9 cellular contexts compared by ENCODE assay signal in the genomic region with DNA sequence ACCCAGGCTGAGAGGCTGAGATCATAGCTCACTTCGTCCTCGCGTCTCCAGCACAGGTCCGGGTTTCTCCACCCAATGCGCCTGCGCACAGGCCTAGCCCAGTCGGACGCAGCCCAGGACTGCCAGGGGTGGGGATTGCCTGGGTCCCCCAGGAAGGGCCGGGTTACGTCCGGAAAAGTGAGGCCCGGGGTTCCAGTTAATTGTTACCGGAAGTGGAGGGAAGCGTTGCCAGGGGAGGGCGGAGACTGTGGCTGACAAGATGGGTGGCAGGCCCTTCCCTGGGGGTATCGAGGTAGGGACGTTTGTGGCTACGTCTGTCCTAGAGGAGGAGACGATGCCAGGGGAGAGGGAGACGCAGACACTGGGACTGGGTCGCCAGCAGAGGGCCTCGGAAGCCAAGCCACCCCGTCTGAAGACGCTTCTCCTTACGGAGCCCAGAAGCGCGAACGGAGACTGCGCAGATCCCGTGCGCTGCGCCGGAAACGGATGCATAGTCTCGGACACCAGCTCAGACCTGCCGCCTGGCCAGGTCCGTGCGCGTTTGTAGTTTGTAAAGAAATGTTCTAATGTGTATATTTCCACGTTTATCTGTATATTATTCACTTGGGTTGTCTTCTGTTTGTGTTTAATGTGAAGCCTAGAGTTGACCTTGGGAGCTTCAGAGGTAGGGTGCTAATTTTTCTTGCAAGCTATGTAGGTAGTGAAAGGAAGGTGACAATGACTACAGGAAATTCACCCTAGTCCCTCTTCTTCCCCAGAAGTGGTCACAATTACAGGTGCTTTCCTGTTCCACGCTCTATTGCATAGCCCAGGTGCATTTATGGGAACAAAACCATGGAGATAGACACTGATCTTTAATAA. TPM values are rescaled to one million over a fixed set of nuclear protein-coding genes. Genes with fewer than 3 reads are reported as not detected.
A peak's percentile ranks its signal among the peaks of the same experiment; 100 is the strongest.
DNase-seq lines count a peak whose midpoint lies in the region; ATAC-seq and TF ChIP-seq lines count a peak whose summit lies in the region.
"Had no signal": no experiment of that assay in that cellular context is flagged by ENCODE, and none has a peak within 500 bp of the region (broad histone marks: within the 10 kb centered on the region; RNA-seq: fewer than 3 reads in every experiment).

No MANE protein-coding gene starts in this region.

- no peaks in the 10 kb centered on the region for H3K9me3 Mint-ChIP-seq in chondrocyte (ENCODE audit: low read depth)

- peaks cover 45% of the 10 kb centered on the region for H3K4me1 Mint-ChIP-seq in chondrocyte (ENCODE audit: low read depth)

- peak; percentile 90 for DNase-seq in AG10803 (ENCODE audit: low read depth)
- peak; percentile 94 for DNase-seq in NCI-H510A (lab: John Stamatoyannopoulos, UW)
- DNase-seq in activated CD4-positive, alpha-beta T cell treated with anti-CD3 and anti-CD28 coated beads for 24 hours (ENCODE audit: low read depth in 2 of 2), result peak; percentile 82 to 91
- peak; percentile 96 for DNase-seq in chondrocyte (ENCODE audit: low spot score)
- peak; percentile 91 to 96 for DNase-seq in left colon
- peak; percentile 62 to 79 for DNase-seq in stimulated activated CD4-positive, alpha-beta T cell treated with anti-CD3 and anti-CD28 coated beads, Interleukin-1b, Interleukin-23, amount 100 ng/mL, for 4 hours (ENCODE audit: low read depth in 2 of 2)

- ATAC-seq in GM19025 (IDR thresholded peaks at IDR 0.05; ENCODE audit: low read depth, unreplicated experiment), result peak; percentile 71
- peak; percentile 71 for ATAC-seq in HG03280 (IDR thresholded peaks at IDR 0.05; ENCODE audit: unreplicated experiment)
- ATAC-seq in left colon, result peak; percentile 89

- intact Hi-C loops in left colon (cut with DNase I, micrococcal nuclease), result no loop called here

- H3K27ac Mint-ChIP-seq in chondrocyte (ENCODE audit: unreplicated experiment), result peak overlapping the region; percentile 95

- H3K4me3 Mint-ChIP-seq in chondrocyte (ENCODE audit: unreplicated experiment), result peak overlapping the region; percentile 85

- TF ChIP-seq CTCF in AG10803 (conservative IDR thresholded peaks at IDR 0.05; ENCODE audit: low read length), result peak; percentile 69
- peak; percentile 82 for TF ChIP-seq CTCF in chondrocyte (IDR thresholded peaks at IDR 0.05)

- peaks cover 21% of the 10 kb centered on the region for H3K36me3 Mint-ChIP-seq in chondrocyte (ENCODE audit: low read depth)

- H3K27me3 Mint-ChIP-seq in chondrocyte (ENCODE audit: low read depth), result no peaks in the 10 kb centered on the region

- peak overlapping the region; percentile 48 for H3K4me3 ChIP-seq in AG10803 (ENCODE audit: low read length)

RNA-seq across cellular contexts. Expression of gene RSRP1, which starts 7.3 kb away (rescaled TPM):
- total RNA-seq in chondrocyte (68.5 to 96.7 TPM (median 76.4 TPM) in 3 replicates), left colon (100 to 1,000 TPM; 130 to 132 TPM)

RNA-seq across cellular contexts. Expression of gene SYF2, which starts 7.6 kb away (rescaled TPM):
- total RNA-seq in chondrocyte (23.2 to 25.9 TPM (median 24.3 TPM) in 3 replicates), left colon (10 to 100 TPM; 46.3 to 49.8 TPM)

RNA-seq across cellular contexts. Expression of gene RHD, which starts 32.4 kb away (rescaled TPM):
- total RNA-seq in chondrocyte (not detected in 3 replicates), left colon (not detected)
- total RNA-seq: activated CD8-positive, alpha-beta memory T cell treated with anti-CD3 and anti-CD28 coated beads for 36 hours had no signal

Comparison
In these comparisons a context has a peak if more than half of its experiments do, and no peak if none do; other contexts are left out.
1. Peak in every context shown above with its lines: DNase-seq, ATAC-seq and H3K4me3 ChIP-seq.